27 cellular contexts compared by ENCODE assay signal in the genomic region with DNA sequence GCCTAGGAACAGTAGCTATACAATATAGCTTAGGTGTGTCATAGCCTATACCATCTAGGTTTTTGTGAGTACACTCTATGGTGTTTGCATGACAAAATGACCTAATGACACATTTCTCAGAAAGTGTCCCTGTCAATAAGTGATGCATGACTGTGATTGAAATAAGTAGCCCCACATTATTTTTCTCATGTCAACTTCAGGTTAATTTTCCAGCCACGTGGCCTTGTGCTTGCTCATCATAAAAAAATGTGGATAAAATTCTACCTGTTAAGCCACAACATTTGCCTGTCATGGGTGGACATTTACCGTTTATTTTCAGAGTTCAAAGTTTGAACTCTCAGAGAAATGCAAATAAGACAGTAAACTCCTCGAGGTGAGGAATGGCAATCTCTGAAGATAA.
"Had no signal": no experiment of that assay in that cellular context is flagged by ENCODE, and none has a peak within 500 bp of the region (broad histone marks: within the 10 kb centered on the region; RNA-seq: fewer than 3 reads in every experiment).

No MANE protein-coding gene starts in this region.

- H3K27ac Mint-ChIP-seq: memory B cell; naive B cell; natural killer cell treated with Interleukin-12 subunit alpha and Interleukin-12 subunit beta and Interleukin-15 and Interleukin-18, amount 100 ng/mL, for 72 hours; progenitor cell of endocrine pancreas had no signal

- ATAC-seq: foreskin keratinocyte; gastroesophageal sphincter; heart left ventricle; natural killer cell treated with Interleukin-12 subunit alpha and Interleukin-12 subunit beta and Interleukin-15 and Interleukin-18, amount 100 ng/mL, for 72 hours; sciatic nerve had no signal

- H3K36me3 ChIP-seq: colonic mucosa, esophagus muscularis mucosa, gastroesophageal sphincter, heart left ventricle, neutrophil, thoracic aorta, tibial nerve, upper lobe of left lung had no signal

- H3K79me2 ChIP-seq: parathyroid adenoma had no signal

- DNase-seq: colonic mucosa; dermis blood vessel endothelial cell; effector memory CD4-positive, alpha-beta T cell; heart left ventricle; hippocampal formation; naive B cell; stimulated activated CD4-positive, alpha-beta T cell treated with anti-CD3 and anti-CD28 coated beads, Interleukin-12 subunit alpha, Interleukin-12 subunit beta, amount 100 ng/mL, for 4 hours; stimulated activated CD4-positive, alpha-beta T cell treated with anti-CD3 and anti-CD28 coated beads, Interleukin-1b, Interleukin-23, amount 100 ng/mL, for 48 hours; stimulated activated CD4-positive, alpha-beta T cell treated with anti-CD3 and anti-CD28 coated beads, Interleukin-4, amount 100 ng/mL, for 1 hour; stimulated activated CD8-positive, alpha-beta memory T cell treated with anti-CD3 and anti-CD28 coated beads, Interleukin-4, amount 100 ng/mL, for 48 hours; stimulated activated naive CD4-positive, alpha-beta T cell treated with Interleukin-2 at 50 U/mL for 16 hours; substantia nigra; upper lobe of left lung had no signal

- H3K4me3 ChIP-seq: colonic mucosa, esophagus muscularis mucosa, gastroesophageal sphincter, heart left ventricle, lung, smooth muscle cell, thoracic aorta, tibial nerve, upper lobe of left lung had no signal

- H3K4me3 Mint-ChIP-seq: memory B cell; naive B cell; natural killer cell treated with Interleukin-12 subunit alpha and Interleukin-12 subunit beta and Interleukin-15 and Interleukin-18, amount 100 ng/mL, for 72 hours; neural crest cell had no signal

- H3K27ac ChIP-seq: colonic mucosa, esophagus muscularis mucosa, foreskin keratinocyte, gastroesophageal sphincter, heart left ventricle, neutrophil, parathyroid adenoma, thoracic aorta, upper lobe of left lung had no signal

- H3K36me3 Mint-ChIP-seq: naive B cell; natural killer cell treated with Interleukin-12 subunit alpha and Interleukin-12 subunit beta and Interleukin-15 and Interleukin-18, amount 100 ng/mL, for 72 hours had no signal

- H3K9me3 ChIP-seq: colonic mucosa, esophagus muscularis mucosa, gastroesophageal sphincter, heart left ventricle, neutrophil, thoracic aorta, tibial nerve, upper lobe of left lung had no signal

- H3K27me3 ChIP-seq: colonic mucosa, foreskin keratinocyte, heart left ventricle, neutrophil, tibial nerve, upper lobe of left lung had no signal

- H3K9ac ChIP-seq: parathyroid adenoma had no signal

- H3K4me2 ChIP-seq: smooth muscle cell had no signal

- H3K27me3 Mint-ChIP-seq: memory B cell; naive B cell; natural killer cell treated with Interleukin-12 subunit alpha and Interleukin-12 subunit beta and Interleukin-15 and Interleukin-18, amount 100 ng/mL, for 72 hours had no signal

- H2AFZ ChIP-seq: parathyroid adenoma had no signal

- H3K9me3 Mint-ChIP-seq: memory B cell; naive B cell; natural killer cell treated with Interleukin-12 subunit alpha and Interleukin-12 subunit beta and Interleukin-15 and Interleukin-18, amount 100 ng/mL, for 72 hours; neural crest cell had no signal

- H3K4me1 ChIP-seq: colonic mucosa had no signal
